ENCODE assay signal across 15 cellular contexts in the genomic region with DNA sequence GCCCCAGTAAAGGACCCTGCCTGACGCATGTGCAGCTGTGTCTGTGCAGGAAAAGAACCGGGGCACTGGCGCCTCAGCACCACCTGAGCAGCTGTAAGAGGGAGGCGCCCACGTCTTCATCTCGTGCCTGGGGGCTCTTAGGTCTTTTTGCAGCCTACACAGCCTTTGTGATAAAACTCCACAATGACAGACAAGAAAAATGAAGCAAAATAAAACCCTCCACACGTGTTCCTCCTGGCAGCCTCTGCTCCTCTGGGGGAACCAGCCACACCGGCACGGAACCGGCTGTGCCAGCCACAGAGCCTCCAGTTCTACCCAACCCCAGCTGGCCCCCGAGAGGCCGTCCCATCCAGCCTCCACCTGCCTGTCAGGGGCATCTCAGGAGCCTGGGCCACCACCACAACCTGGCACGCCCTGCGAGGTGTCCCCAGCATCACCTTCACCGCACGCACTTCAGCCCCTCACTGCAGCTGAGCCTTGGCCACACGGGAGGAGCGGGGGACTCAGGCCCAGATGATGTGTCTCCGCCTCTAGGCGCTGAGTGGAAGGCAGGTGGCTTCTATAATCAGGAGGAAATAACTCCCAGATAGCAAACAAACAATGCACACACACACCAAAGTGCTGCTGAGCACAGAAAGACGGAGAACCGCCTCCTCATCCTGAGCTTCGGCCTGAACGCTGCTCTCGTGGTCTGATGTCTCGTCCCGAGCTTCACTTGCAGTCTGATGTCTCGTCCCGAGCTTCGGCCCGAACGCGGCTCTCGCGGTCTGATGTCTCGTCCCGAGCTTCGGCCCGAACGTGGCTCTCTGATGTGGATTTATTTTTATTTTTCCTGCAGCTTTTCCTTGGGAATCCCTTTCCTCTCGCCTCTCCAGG. TPM values are rescaled to one million over a fixed set of nuclear protein-coding genes. Genes with fewer than 3 reads are reported as not detected.
A peak's percentile ranks its signal among the peaks of the same experiment; 100 is the strongest.
DNase-seq lines count a peak whose midpoint lies in the region; ATAC-seq lines count a peak whose summit lies in the region.
"Had no signal": no experiment of that assay in that cellular context is flagged by ENCODE, and none has a peak within 500 bp of the region (broad histone marks: within the 10 kb centered on the region; RNA-seq: fewer than 3 reads in every experiment).

No MANE protein-coding gene starts in this region.

- no peak overlapping the region for H3K4me3 Mint-ChIP-seq in stimulated activated memory B cell treated with anti-CD40 and anti-IgM and Interleukin-4, amounts not matched to agents 10 μg/mL and 1 μg/mL and 100 μg/mL, for 72 hours
- H3K4me3 Mint-ChIP-seq: CD8-positive, alpha-beta memory T cell; memory B cell had no signal

- H3K27ac Mint-ChIP-seq in stimulated activated memory B cell treated with anti-CD40 and anti-IgM and Interleukin-4, amounts not matched to agents 10 μg/mL and 1 μg/mL and 100 μg/mL, for 72 hours: no peak overlapping the region
- H3K27ac Mint-ChIP-seq: CD8-positive, alpha-beta memory T cell; memory B cell had no signal

- H3K4me1 Mint-ChIP-seq in stimulated activated memory B cell treated with anti-CD40 and anti-IgM and Interleukin-4, amounts not matched to agents 10 μg/mL and 1 μg/mL and 100 μg/mL, for 72 hours: no peaks in the 10 kb centered on the region
- H3K4me1 Mint-ChIP-seq: memory B cell had no signal

- H3K27me3 Mint-ChIP-seq in stimulated activated memory B cell treated with anti-CD40 and anti-IgM and Interleukin-4, amounts not matched to agents 10 μg/mL and 1 μg/mL and 100 μg/mL, for 72 hours: no peaks in the 10 kb centered on the region
- H3K27me3 Mint-ChIP-seq: CD8-positive, alpha-beta memory T cell; memory B cell had no signal

- ATAC-seq in stimulated activated memory B cell treated with anti-CD40 and anti-IgM and Interleukin-4, amounts not matched to agents 10 μg/mL and 1 μg/mL and 100 μg/mL, for 72 hours: no peak
- ATAC-seq: PC-3 had no signal

- H3K9me3 Mint-ChIP-seq in stimulated activated memory B cell treated with anti-CD40 and anti-IgM and Interleukin-4, amounts not matched to agents 10 μg/mL and 1 μg/mL and 100 μg/mL, for 72 hours: no peaks in the 10 kb centered on the region
- H3K9me3 Mint-ChIP-seq: CD8-positive, alpha-beta memory T cell; memory B cell had no signal

- no peaks in the 10 kb centered on the region for H3K36me3 Mint-ChIP-seq in stimulated activated memory B cell treated with anti-CD40 and anti-IgM and Interleukin-4, amounts not matched to agents 10 μg/mL and 1 μg/mL and 100 μg/mL, for 72 hours

- DNase-seq in NCI-H524 (lab: John Stamatoyannopoulos, UW) (peak; percentile 16 to 64), NCI-H524 treated with DMSO at 0.1 percent for 48 hours (lab: John Stamatoyannopoulos, UW) (no peak), NCI-H1694 treated with DMSO at 0.1 percent for 48 hours (lab: John Stamatoyannopoulos, UW) (peak; percentile 74), SHP77 (lab: John Stamatoyannopoulos, UW) (peak; percentile 67 to 74), retina (peak; percentile 28), hepatic stellate cell (ENCODE audit: low spot score) (no peak), dermis blood vessel endothelial cell (no peak)
- DNase-seq: activated CD4-positive, alpha-beta T cell treated with anti-CD3 and anti-CD28 coated beads for 4 hours; CD8-positive, alpha-beta memory T cell; cortex of kidney; nucleus accumbens; PC-3 had no signal

RNA-seq across cellular contexts. Expression of a gene that starts 28.6 kb away (rescaled TPM):
- 32.7 and 32.8 TPM in 2 replicates for total RNA-seq in dermis blood vessel endothelial cell

RNA-seq across cellular contexts. Expression of a gene that starts 46.5 kb away (rescaled TPM):
- 0.23 and 0.34 TPM in 2 replicates for total RNA-seq in dermis blood vessel endothelial cell
- total RNA-seq: CD8-positive, alpha-beta memory T cell; PC-3; suprapubic skin had no signal

Comparison
In these comparisons a context has a peak if more than half of its experiments do, and no peak if none do; other contexts are left out.
1. DNase-seq: peak in NCI-H524 (2 of 2), NCI-H1694 treated with DMSO at 0.1 percent for 48 hours (single experiment), SHP77 (2 of 2) and retina (single experiment); none in NCI-H524 treated with DMSO at 0.1 percent for 48 hours (single experiment), hepatic stellate cell (single experiment) and dermis blood vessel endothelial cell (single experiment).